ENCODE assay signal across 26 cellular contexts in the genomic region with DNA sequence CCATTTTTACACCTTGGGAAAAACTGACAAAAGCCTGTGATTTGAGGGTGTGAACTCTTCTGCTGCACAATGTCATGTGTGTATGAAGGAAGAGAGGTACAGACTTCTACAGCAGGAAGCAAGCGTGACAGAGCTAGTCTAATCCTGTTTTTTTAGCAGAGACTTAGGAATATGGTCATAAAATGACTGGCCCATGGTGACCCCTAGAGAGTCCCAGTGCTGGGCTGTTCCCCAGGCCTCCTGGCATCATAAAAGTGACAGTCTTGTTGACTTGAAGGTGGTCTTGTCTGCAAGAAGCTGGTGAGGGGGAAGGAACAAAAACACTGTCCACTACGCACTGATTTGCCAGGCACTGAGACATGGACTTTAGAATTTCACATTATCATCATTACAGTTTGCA.
A peak's percentile ranks its signal among the peaks of the same experiment; 100 is the strongest.
DNase-seq lines count a peak whose midpoint lies in the region; ATAC-seq and TF ChIP-seq lines count a peak whose summit lies in the region.
"Had no signal": no experiment of that assay in that cellular context is flagged by ENCODE, and none has a peak within 500 bp of the region (broad histone marks: within the 10 kb centered on the region; RNA-seq: fewer than 3 reads in every experiment).

No MANE protein-coding gene starts in this region.

- no peaks in the 10 kb centered on the region for H3K27me3 ChIP-seq in OCI-LY3 (ENCODE audit: low read depth, low read length)
- H3K27me3 ChIP-seq in thymus (ENCODE audit: control insufficient read depth, insufficient read depth), result no peaks in the 10 kb centered on the region
- H3K27me3 ChIP-seq: gastrocnemius medialis, SJCRH30, upper lobe of right lung had no signal

- peak overlapping the region; percentile 25; the same call in 1 of the 2 replicates for H3K9ac ChIP-seq in OCI-LY3 (ENCODE audit: low read length)

- peaks cover 7 to 8% of the 10 kb centered on the region in 2 donors for H3K4me1 Mint-ChIP-seq in natural killer cell treated with Interleukin-12 subunit alpha and Interleukin-12 subunit beta and Interleukin-15 and Interleukin-18, amount 100 ng/mL, for 72 hours (ENCODE audit: low read depth in 2 of 2)
- H3K4me1 Mint-ChIP-seq in natural killer cell (peaks cover 0 to 7% of the 10 kb centered on the region in 2 donors), endothelial cell (ENCODE audit: unreplicated experiment) (peaks cover 33% of the 10 kb centered on the region)
- peaks cover 92% of the 10 kb centered on the region for H3K4me1 Mint-ChIP-seq in activated naive CD8-positive, alpha-beta T cell treated with anti-CD3 and anti-CD28 coated beads, Interleukin-2, amount 50 U/mL, for 24 hours

- no peak overlapping the region for H3K4me3 Mint-ChIP-seq in natural killer cell treated with Interleukin-12 subunit alpha and Interleukin-12 subunit beta and Interleukin-15 and Interleukin-18, amount 100 ng/mL, for 72 hours
- no peak overlapping the region for H3K4me3 Mint-ChIP-seq in natural killer cell
- no peak overlapping the region for H3K4me3 Mint-ChIP-seq in activated naive CD8-positive, alpha-beta T cell treated with anti-CD3 and anti-CD28 coated beads, Interleukin-2, amount 50 U/mL, for 24 hours
- no peak overlapping the region for H3K4me3 Mint-ChIP-seq in endothelial cell (ENCODE audit: unreplicated experiment)
- H3K4me3 Mint-ChIP-seq: GM23338; IgD-negative memory B cell; nephron; stimulated activated naive B cell treated with anti-CD40 and anti-IgM and Interleukin-4, amounts not matched to agents 10 μg/mL and 1 μg/mL and 100 μg/mL, for 72 hours; WTC11 had no signal

- peaks cover 21% of the 10 kb centered on the region for H3K4me1 ChIP-seq in OCI-LY3 (ENCODE audit: low read length)
- H3K4me1 ChIP-seq in thymus (ENCODE audit: control insufficient read depth, insufficient read depth, low read length), result peaks cover 53% of the 10 kb centered on the region
- H3K4me1 ChIP-seq: gastrocnemius medialis, lower lobe of right lung, SJCRH30, suprapubic skin, upper lobe of right lung had no signal

- H3K36me3 ChIP-seq in OCI-LY3 (replicated peaks; ENCODE audit: low read depth, low read length) (peaks cover 5% of the 10 kb centered on the region), thymus (ENCODE audit: control insufficient read depth, insufficient read depth) (peaks cover 68% of the 10 kb centered on the region)
- H3K36me3 ChIP-seq: gastrocnemius medialis, suprapubic skin, upper lobe of right lung had no signal

- no peak overlapping the region for H2AFZ ChIP-seq in OCI-LY3 (ENCODE audit: low read depth, low read length)
- H2AFZ ChIP-seq: GM23338 had no signal

- no peaks in the 10 kb centered on the region for H3K9me3 Mint-ChIP-seq in natural killer cell treated with Interleukin-12 subunit alpha and Interleukin-12 subunit beta and Interleukin-15 and Interleukin-18, amount 100 ng/mL, for 72 hours
- H3K9me3 Mint-ChIP-seq in natural killer cell (no peaks in the 10 kb centered on the region), endothelial cell (ENCODE audit: unreplicated experiment) (no peaks in the 10 kb centered on the region)
- no peaks in the 10 kb centered on the region for H3K9me3 Mint-ChIP-seq in activated naive CD8-positive, alpha-beta T cell treated with anti-CD3 and anti-CD28 coated beads, Interleukin-2, amount 50 U/mL, for 24 hours
- H3K9me3 Mint-ChIP-seq: GM23338; nephron; stimulated activated naive B cell treated with anti-CD40 and anti-IgM and Interleukin-4, amounts not matched to agents 10 μg/mL and 1 μg/mL and 100 μg/mL, for 72 hours; WTC11 had no signal

- intact Hi-C loops in natural killer cell (cut with micrococcal nuclease) (no loop called here), sciatic nerve (cut with DNase I) (no loop called here)

- no peak for DNase-seq in natural killer cell treated with Interleukin-12 subunit alpha and Interleukin-12 subunit beta and Interleukin-15 and Interleukin-18, amount 100 ng/mL, for 72 hours (ENCODE audit: low spot score)
- DNase-seq in natural killer cell, result no peak
- DNase-seq in activated naive CD8-positive, alpha-beta T cell treated with anti-CD3 and anti-CD28 coated beads, Interleukin-2, amount 50 U/mL, for 24 hours, result no peak
- DNase-seq in sciatic nerve (ENCODE audit: low spot score), result no peak
- DNase-seq in endothelial cell (ENCODE audit: low spot score), result no peak
- DNase-seq: activated gamma-delta T cell treated with Interleukin-2 at 50 U/mL for 16 hours; aorta; C1 segment of cervical spinal cord; DND-41; gastrocnemius medialis; GF-D8; lower lobe of right lung; NCI-H1048; NCI-H1694 treated with DMSO at 0.1 percent for 48 hours; NCI-H510A; RPMI8226; SJCRH30; stimulated activated naive B cell treated with anti-CD40 and anti-IgM and Interleukin-4, amounts not matched to agents 10 μg/mL and 1 μg/mL and 100 μg/mL, for 72 hours; upper lobe of right lung had no signal

- no peaks in the 10 kb centered on the region for H3K27me3 Mint-ChIP-seq in natural killer cell treated with Interleukin-12 subunit alpha and Interleukin-12 subunit beta and Interleukin-15 and Interleukin-18, amount 100 ng/mL, for 72 hours
- H3K27me3 Mint-ChIP-seq in natural killer cell (ENCODE audit: low read depth in 2 of 2), result no peaks in the 10 kb centered on the region
- no peaks in the 10 kb centered on the region for H3K27me3 Mint-ChIP-seq in activated naive CD8-positive, alpha-beta T cell treated with anti-CD3 and anti-CD28 coated beads, Interleukin-2, amount 50 U/mL, for 24 hours
- H3K27me3 Mint-ChIP-seq in endothelial cell (ENCODE audit: unreplicated experiment), result no peaks in the 10 kb centered on the region
- H3K27me3 Mint-ChIP-seq: stimulated activated naive B cell treated with anti-CD40 and anti-IgM and Interleukin-4, amounts not matched to agents 10 μg/mL and 1 μg/mL and 100 μg/mL, for 72 hours had no signal

- H4K20me1 ChIP-seq in OCI-LY3 (ENCODE audit: insufficient read depth, low read length), result no peaks in the 10 kb centered on the region

- H3K27ac Mint-ChIP-seq in natural killer cell treated with Interleukin-12 subunit alpha and Interleukin-12 subunit beta and Interleukin-15 and Interleukin-18, amount 100 ng/mL, for 72 hours, result peak overlapping the region; percentile 8 to 80
- H3K27ac Mint-ChIP-seq in natural killer cell (no peak overlapping the region), endothelial cell (ENCODE audit: unreplicated experiment) (no peak overlapping the region)
- peak overlapping the region; percentile 71 for H3K27ac Mint-ChIP-seq in activated naive CD8-positive, alpha-beta T cell treated with anti-CD3 and anti-CD28 coated beads, Interleukin-2, amount 50 U/mL, for 24 hours
- H3K27ac Mint-ChIP-seq: GM23338, IgD-negative memory B cell, WTC11 had no signal

- 96% methylated on average over 2 of the region's 2 CpGs for WGBS in thymus

- TF ChIP-seq CTCF in natural killer cell (IDR thresholded peaks at IDR 0.05), result no peak
- no peak for TF ChIP-seq CTCF in OCI-LY3 (IDR thresholded peaks at IDR 0.05; ENCODE audit: low read depth, low read length)
- TF ChIP-seq CTCF in endothelial cell (IDR thresholded peaks at IDR 0.05; ENCODE audit: unreplicated experiment), result no peak

- no peaks in the 10 kb centered on the region for H3K79me2 ChIP-seq in OCI-LY3 (ENCODE audit: low read length)

- no peaks in the 10 kb centered on the region for H3K36me3 Mint-ChIP-seq in natural killer cell treated with Interleukin-12 subunit alpha and Interleukin-12 subunit beta and Interleukin-15 and Interleukin-18, amount 100 ng/mL, for 72 hours
- H3K36me3 Mint-ChIP-seq in natural killer cell (no peaks in the 10 kb centered on the region), endothelial cell (ENCODE audit: low read depth, unreplicated experiment) (peaks cover 4% of the 10 kb centered on the region)
- H3K36me3 Mint-ChIP-seq in activated naive CD8-positive, alpha-beta T cell treated with anti-CD3 and anti-CD28 coated beads, Interleukin-2, amount 50 U/mL, for 24 hours (ENCODE audit: low read depth), result peaks cover 31% of the 10 kb centered on the region
- H3K36me3 Mint-ChIP-seq: IgD-negative memory B cell, WTC11 had no signal

- H3K27ac ChIP-seq in OCI-LY3 (ENCODE audit: low read length) (peak overlapping the region; percentile 52), thymus (ENCODE audit: low read depth) (peak overlapping the region; percentile 25)
- H3K27ac ChIP-seq: gastrocnemius medialis, lower lobe of right lung, SJCRH30, suprapubic skin, upper lobe of right lung had no signal

- no peaks in the 10 kb centered on the region for H3K9me3 ChIP-seq in OCI-LY3 (ENCODE audit: insufficient read depth, low read length)
- no peaks in the 10 kb centered on the region for H3K9me3 ChIP-seq in thymus (ENCODE audit: control insufficient read depth)
- H3K9me3 ChIP-seq: gastrocnemius medialis, lower lobe of right lung, SJCRH30, suprapubic skin, upper lobe of right lung had no signal

- ATAC-seq in natural killer cell treated with Interleukin-12 subunit alpha and Interleukin-12 subunit beta and Interleukin-15 and Interleukin-18, amount 100 ng/mL, for 72 hours, result no peak
- ATAC-seq in natural killer cell (no peak), sciatic nerve (no peak)
- ATAC-seq in activated naive CD8-positive, alpha-beta T cell treated with anti-CD3 and anti-CD28 coated beads, Interleukin-2, amount 50 U/mL, for 24 hours, result no peak
- ATAC-seq: gastrocnemius medialis, GM23338, lower lobe of right lung, upper lobe of right lung, WTC11 had no signal

- H3K4me3 ChIP-seq in OCI-LY3 (ENCODE audit: low read length), result no peak overlapping the region
- no peak overlapping the region for H3K4me3 ChIP-seq in thymus (ENCODE audit: low read length)
- H3K4me3 ChIP-seq: gastrocnemius medialis, GM23338, lower lobe of right lung, SJCRH30, suprapubic skin, upper lobe of right lung had no signal

- H3K4me2 ChIP-seq in OCI-LY3 (ENCODE audit: low read length), result peak overlapping the region; percentile 65
- H3K4me2 ChIP-seq: GM23338 had no signal

Comparison
In these comparisons a context has a peak if more than half of its experiments do, and no peak if none do; other contexts are left out.
1. H3K27ac Mint-ChIP-seq: peak in natural killer cell treated with Interleukin-12 subunit alpha and Interleukin-12 subunit beta and Interleukin-15 and Interleukin-18, amount 100 ng/mL, for 72 hours (2 of 2) and activated naive CD8-positive, alpha-beta T cell treated with anti-CD3 and anti-CD28 coated beads, Interleukin-2, amount 50 U/mL, for 24 hours (single experiment); none in natural killer cell (0 of 2) and endothelial cell (single experiment).